In genomic region chr19:38718747-38719543, GRCh38 we compare ENCODE assay signal across 8 cellular contexts. TPM values are rescaled to one million over a fixed set of nuclear protein-coding genes. Genes with fewer than 3 reads are reported as not detected.
DNase-seq lines count a peak whose midpoint lies in the region; ATAC-seq and TF ChIP-seq lines count a peak whose summit lies in the region.

No MANE protein-coding gene starts in this region.

- intact Hi-C loops in left lung (cut with DNase I): loop anchor here in 1 of 2 donors (10.0 kb wide), 1 partner anchor 64 kb away; no protein-coding TSS in a partner anchor

- DNase-seq in M059J (ENCODE audit: low read depth) (peak; percentile 67), chondrocyte (ENCODE audit: low spot score) (no peak), left lung (peak in 1 of 2 donors; percentile 87), thoracic aorta (ENCODE audit: low spot score) (no peak), GDM1 (lab: John Stamatoyannopoulos, UW) (no peak), cortex of kidney (lab: John Stamatoyannopoulos, UW) (no peak)

- peak; percentile 65 for ATAC-seq in left lung
- ATAC-seq in thoracic aorta (ENCODE audit: insufficient number of reproducible peaks, low FRiP score, low read depth): peak; percentile 32
- ATAC-seq in HG03159 (IDR thresholded peaks at IDR 0.05; ENCODE audit: unreplicated experiment): no peak
- no peak for ATAC-seq in activated CD4-positive, CD25-positive, alpha-beta regulatory T cell treated with anti-CD3 and anti-CD28 coated beads, Interleukin-2, amount 50 U/mL, for 24 hours

- peaks cover 44% of the 10 kb centered on the region for H3K4me1 Mint-ChIP-seq in chondrocyte (ENCODE audit: low read depth)

- H3K4me1 ChIP-seq in left lung (peaks cover 2 to 21% of the 10 kb centered on the region in 2 donors), thoracic aorta (ENCODE audit: control insufficient read depth in 1 of 2, low read depth in 2 of 2) (peaks cover 41 to 63% of the 10 kb centered on the region in 2 donors)

- H3K27ac ChIP-seq in left lung (peak overlapping the region; percentile 44 to 53), thoracic aorta (peak overlapping the region; percentile 84 to 93)

- H3K27ac Mint-ChIP-seq in chondrocyte (ENCODE audit: unreplicated experiment): peak overlapping the region; percentile 95

- H3K36me3 Mint-ChIP-seq in chondrocyte (ENCODE audit: low read depth): peaks cover 34% of the 10 kb centered on the region

- no peaks in the 10 kb centered on the region for H3K9me3 Mint-ChIP-seq in chondrocyte (ENCODE audit: low read depth)

- H3K9me3 ChIP-seq in left lung (no peaks in the 10 kb centered on the region), thoracic aorta (no peaks in the 10 kb centered on the region)

- TF ChIP-seq CTCF in chondrocyte (IDR thresholded peaks at IDR 0.05) (peak; percentile 84), left lung (IDR thresholded peaks at IDR 0.05) (no peak), thoracic aorta (IDR thresholded peaks at IDR 0.05) (peak; percentile 42)

- H3K27me3 ChIP-seq in left lung: no peaks in the 10 kb centered on the region
- no peaks in the 10 kb centered on the region for H3K27me3 ChIP-seq in thoracic aorta (replicated peaks; ENCODE audit: insufficient read depth)

- no peak overlapping the region for H3K4me3 ChIP-seq in left lung
- H3K4me3 ChIP-seq in thoracic aorta: peak overlapping the region; percentile 28

- peak overlapping the region; percentile 47 for H3K4me3 Mint-ChIP-seq in chondrocyte (ENCODE audit: unreplicated experiment)

- H3K36me3 ChIP-seq in left lung: peaks cover 4 to 100% of the 10 kb centered on the region in 2 donors
- peaks cover 94% of the 10 kb centered on the region for H3K36me3 ChIP-seq in thoracic aorta

- H3K27me3 Mint-ChIP-seq in chondrocyte (ENCODE audit: low read depth): no peaks in the 10 kb centered on the region

RNA-seq across cellular contexts. Expression of gene CAPN12, which starts 25.3 kb away (rescaled TPM):
- 1.0 TPM in 2 replicates for total RNA-seq in M059J (2014; rRNA removed; shearing (Covaris generic))
- total RNA-seq in chondrocyte (0.40 to 0.44 TPM (median 0.44 TPM) in 3 replicates), left lung (1 to 10 TPM; 1.7 to 4.5 TPM), thoracic aorta (1 to 10 TPM in 1 of 2 donors, under 1 TPM in 1; 0.81 to 2.1 TPM)

RNA-seq across cellular contexts. Expression of gene LGALS7, which starts 54.4 kb away (rescaled TPM):
- total RNA-seq in M059J (2014; rRNA removed; shearing (Covaris generic)): not detected in 2 replicates
- total RNA-seq in chondrocyte (not detected in 3 replicates), left lung (1 to 10 TPM in 1 of 2 donors, not detected in 1; 1.4 TPM), thoracic aorta (not detected)

Comparison
In these comparisons a context has a peak if more than half of its experiments do, and no peak if none do; other contexts are left out.
1. CTCF ChIP-seq: peak in chondrocyte (single experiment) and thoracic aorta (single experiment); none in left lung (0 of 2).
2. ATAC-seq: peak in left lung (single experiment) and thoracic aorta (single experiment); none in HG03159 (single experiment) and activated CD4-positive, CD25-positive, alpha-beta regulatory T cell treated with anti-CD3 and anti-CD28 coated beads, Interleukin-2, amount 50 U/mL, for 24 hours (0 of 2).